In genomic region chr11:72821221-72821919, GRCh38 we compare ENCODE assay signal across 8 cellular contexts. TPM values are rescaled to one million over a fixed set of nuclear protein-coding genes. Genes with fewer than 3 reads are reported as not detected.
DNase-seq lines count a peak whose midpoint lies in the region; ATAC-seq and TF ChIP-seq lines count a peak whose summit lies in the region.

No MANE protein-coding gene starts in this region.

- H3K27me3 ChIP-seq in ACC112 (ENCODE audit: insufficient read depth, low read length) (no peaks in the 10 kb centered on the region), KMS-11 (ENCODE audit: insufficient read depth, low read depth) (no peaks in the 10 kb centered on the region), colonic mucosa (no peaks in the 10 kb centered on the region), muscle layer of colon (ENCODE audit: control insufficient read depth in 1 of 2, insufficient read depth in 2 of 2, low read length in 2 of 2) (no peaks in the 10 kb centered on the region)

- H3K36me3 Mint-ChIP-seq in activated T-cell treated with anti-CD3 and anti-CD28 coated beads, Interleukin-2, amount 50 U/mL, for 72 hours (ENCODE audit: insufficient read depth in 2 of 2): peaks cover 7 to 35% of the 10 kb centered on the region in 2 donors

- H3K4me3 Mint-ChIP-seq in activated T-cell treated with anti-CD3 and anti-CD28 coated beads, Interleukin-2, amount 50 U/mL, for 72 hours: peak overlapping the region in 1 of 2 donors; percentile 22

- H3K4me1 ChIP-seq in ACC112 (ENCODE audit: control insufficient read depth, insufficient read depth, low read length, unreplicated experiment) (peaks cover 10% of the 10 kb centered on the region), KMS-11 (ENCODE audit: low read depth, poor library complexity, severe bottlenecking) (peaks cover 30% of the 10 kb centered on the region), colonic mucosa (peaks cover 8% of the 10 kb centered on the region), muscle layer of colon (ENCODE audit: insufficient read depth, low read length) (peaks cover 8% of the 10 kb centered on the region)

- DNase-seq in colonic mucosa (peak; percentile 53), AML-193 (lab: John Stamatoyannopoulos, UW) (no peak), occipital lobe (lab: John Stamatoyannopoulos, UW) (no peak)
- DNase-seq in activated T-cell treated with anti-CD3 and anti-CD28 coated beads, Interleukin-2, amount 50 U/mL, for 72 hours: no peak
- DNase-seq in activated CD4-positive, CD25-positive, alpha-beta regulatory T cell treated with anti-CD3 and anti-CD28 coated beads, Interleukin-2, amount 50 U/mL, for 72 hours: no peak

- intact Hi-C loops in colonic mucosa (cut with DNase I): no loop called here

- no peak overlapping the region for H3K27ac Mint-ChIP-seq in activated T-cell treated with anti-CD3 and anti-CD28 coated beads, Interleukin-2, amount 50 U/mL, for 72 hours

- H3K27ac ChIP-seq in ACC112 (ENCODE audit: low read depth, low read length) (no peak overlapping the region), KMS-11 (no peak overlapping the region), colonic mucosa (peak overlapping the region; percentile 16), muscle layer of colon (ENCODE audit: low read depth, low read length) (peak overlapping the region; percentile 84)

- ATAC-seq in activated T-cell treated with anti-CD3 and anti-CD28 coated beads, Interleukin-2, amount 50 U/mL, for 72 hours (replicated peaks in 1 of 2): no peak

- no peaks in the 10 kb centered on the region for H3K9me3 ChIP-seq in colonic mucosa
- H3K9me3 ChIP-seq in muscle layer of colon (ENCODE audit: low read length): no peaks in the 10 kb centered on the region

- no peaks in the 10 kb centered on the region for H3K79me2 ChIP-seq in ACC112 (ENCODE audit: control insufficient read depth, insufficient read depth, low read length, unreplicated experiment)
- peaks cover 2% of the 10 kb centered on the region for H3K79me2 ChIP-seq in KMS-11 (ENCODE audit: insufficient read depth, low read depth)

- H4K20me1 ChIP-seq in KMS-11 (ENCODE audit: insufficient read depth): no peaks in the 10 kb centered on the region

- H3K9ac ChIP-seq in KMS-11: peak overlapping the region; percentile 37; the same call in 1 of the 2 replicates
- peak overlapping the region; percentile 70 to 72 for H3K9ac ChIP-seq in colonic mucosa (ENCODE audit: low read depth in 2 of 2, low read length in 2 of 2)
- peak overlapping the region; percentile 57 for H3K9ac ChIP-seq in muscle layer of colon (ENCODE audit: low read length)

- TF ChIP-seq CTCF in KMS-11 (conservative IDR thresholded peaks at IDR 0.05; ENCODE audit: low read depth, low read length) (no peak), colonic mucosa (IDR thresholded peaks at IDR 0.05) (no peak)

- H3K36me3 ChIP-seq in ACC112 (ENCODE audit: insufficient read depth, low read length) (peaks cover 6% of the 10 kb centered on the region; the same call in 1 of the 2 replicates), KMS-11 (ENCODE audit: insufficient read depth) (no peaks in the 10 kb centered on the region), colonic mucosa (no peaks in the 10 kb centered on the region), muscle layer of colon (ENCODE audit: insufficient read depth, low read length) (peaks cover 26% of the 10 kb centered on the region)

- H3K9me3 Mint-ChIP-seq in activated T-cell treated with anti-CD3 and anti-CD28 coated beads, Interleukin-2, amount 50 U/mL, for 72 hours: no peaks in the 10 kb centered on the region

- H2AFZ ChIP-seq in ACC112 (ENCODE audit: low read length, unreplicated experiment): peak overlapping the region; percentile 55
- peak overlapping the region; percentile 52; the same call in 1 of the 2 replicates for H2AFZ ChIP-seq in KMS-11 (ENCODE audit: low read depth)

- no peaks in the 10 kb centered on the region for H3K27me3 Mint-ChIP-seq in activated T-cell treated with anti-CD3 and anti-CD28 coated beads, Interleukin-2, amount 50 U/mL, for 72 hours (ENCODE audit: low read depth)

- H3K4me3 ChIP-seq in ACC112 (ENCODE audit: low read depth, low read length) (peak overlapping the region; percentile 76), KMS-11 (IDR thresholded peaks at IDR 0.05; ENCODE audit: insufficient read depth, low read depth, low read length) (no peak overlapping the region), colonic mucosa (peak overlapping the region; percentile 45), muscle layer of colon (ENCODE audit: low read depth in 1 of 2, low read length in 2 of 2) (peak overlapping the region; percentile 39 to 55)

- peaks cover 33% of the 10 kb centered on the region for H3K4me1 Mint-ChIP-seq in activated T-cell treated with anti-CD3 and anti-CD28 coated beads, Interleukin-2, amount 50 U/mL, for 72 hours (ENCODE audit: low read depth)

- H3K4me2 ChIP-seq in KMS-11: peak overlapping the region; percentile 60; the same call in 1 of the 2 replicates

RNA-seq across cellular contexts. Expression of gene ATG16L2, which starts 7.2 kb away (rescaled TPM):
- 10 to 100 TPM; 43.5 to 51.3 TPM for total RNA-seq in colonic mucosa
- 4.2 TPM for total RNA-seq in occipital lobe
- total RNA-seq in activated T-cell treated with anti-CD3 and anti-CD28 coated beads, Interleukin-2, amount 50 U/mL, for 72 hours: 10 to 100 TPM; 55.8 to 56.0 TPM

RNA-seq across cellular contexts. Expression of gene STARD10, which starts 27.5 kb away (rescaled TPM):
- total RNA-seq in colonic mucosa: 100 to 1,000 TPM; 519 to 905 TPM
- total RNA-seq in occipital lobe: 20.4 TPM
- total RNA-seq in activated T-cell treated with anti-CD3 and anti-CD28 coated beads, Interleukin-2, amount 50 U/mL, for 72 hours: 10 to 100 TPM; 31.9 to 41.3 TPM

Comparison
In these comparisons a context has a peak if more than half of its experiments do, and no peak if none do; other contexts are left out.
1. H3K27ac ChIP-seq: peak in colonic mucosa (single experiment) and muscle layer of colon (single experiment); none in ACC112 (single experiment) and KMS-11 (single experiment).
2. RNA of gene STARD10, which starts 27.5 kb away (total RNA-seq): 519 to 905 TPM in colonic mucosa; 31.9 to 41.3 TPM in activated T-cell treated with anti-CD3 and anti-CD28 coated beads, Interleukin-2, amount 50 U/mL, for 72 hours and 20.4 TPM in occipital lobe (single experiment); every median in the first group is over 10 times any median in the second.
3. Peak in every context shown above with its lines, with median percentiles within 50 percentile points of each other: H3K9ac ChIP-seq.